Comparison of ENCODE assay signal across 18 cellular contexts in genomic region chr13:49637989-49638388, GRCh38. TPM values are rescaled to one million over a fixed set of nuclear protein-coding genes. Genes with fewer than 3 reads are reported as not detected.
DNase-seq lines count a peak whose midpoint lies in the region; ATAC-seq, FAIRE-seq and TF ChIP-seq lines count a peak whose summit lies in the region.
"Had no signal": no experiment of that assay in that cellular context is flagged by ENCODE, and none has a peak within 500 bp of the region (broad histone marks: within the 10 kb centered on the region; RNA-seq: fewer than 3 reads in every experiment).

No MANE protein-coding gene starts in this region.

- in situ Hi-C loops in HepG2 (cut with HindIII; ENCODE audit: extremely low pct_ligation_motif_present, low pct_unique_long_range_greater_than_20kb) = no loop called here

- BruUV-seq in HepG2 (replicated peaks; lab: Mats Ljungman, UMichigan) = no TSS peak

- no peak overlapping the region for H3K9ac ChIP-seq in HepG2 (ENCODE audit: insufficient read depth, low read depth, low read length)

- no peak for TF ChIP-seq EP300 in HepG2 (IDR thresholded peaks at IDR 0.05; ENCODE audit: low read depth in 2 of 2, low read length in 2 of 2)
- no peak for TF ChIP-seq EP300 in HepG2 (CRISPR knock-in tag; IDR thresholded peaks at IDR 0.05; ENCODE audit: borderline replicate concordance)

- H3K9me3 ChIP-seq in HepG2 (ENCODE audit: low read length) = no peaks in the 10 kb centered on the region
- no peaks in the 10 kb centered on the region for H3K9me3 ChIP-seq in right lobe of liver
- no peaks in the 10 kb centered on the region for H3K9me3 ChIP-seq in right cardiac atrium (ENCODE audit: control insufficient read depth, low read length)
- H3K9me3 ChIP-seq: MG63, SJSA1 had no signal

- TF ChIP-seq POLR2A in HepG2 (IDR thresholded peaks at IDR 0.05; ENCODE audit: insufficient read depth in 1 of 2, low read depth in 2 of 2, low read length in 2 of 2) (no peak), right lobe of liver (IDR thresholded peaks at IDR 0.05) (no peak)

- H3K4me2 ChIP-seq in HepG2 (ENCODE audit: low read depth, low read length) = no peak overlapping the region
- H3K4me2 ChIP-seq: PC-9 had no signal

- CTCF ChIA-PET in HepG2 (lab: Yijun Ruan, JAX; ENCODE audit: low intra/inter-chr PET ratio, low total read pairs) = no interaction called here

- H3K4me3 ChIP-seq in HepG2 (replicated peaks in 1 of 3; ENCODE audit: insufficient read depth in 1 of 3, low read depth in 2 of 3, low read length in 3 of 3) = no peak overlapping the region
- H3K4me3 ChIP-seq in right lobe of liver = no peak overlapping the region
- H3K4me3 ChIP-seq in right cardiac atrium (ENCODE audit: low read length) = no peak overlapping the region
- H3K4me3 ChIP-seq: MG63, PC-9, SJSA1 had no signal

- H3K27ac ChIP-seq in HepG2 (ENCODE audit: extremely low read length, insufficient read depth, low read length) (no peak overlapping the region), right lobe of liver (no peak overlapping the region), foreskin keratinocyte (peak overlapping the region; percentile 64), right cardiac atrium (ENCODE audit: low read length) (no peak overlapping the region)
- H3K27ac ChIP-seq: PC-9, SJSA1 had no signal

- H4K20me1 ChIP-seq in HepG2 (ENCODE audit: insufficient read depth, low read length) = no peaks in the 10 kb centered on the region

- no peak for FAIRE-seq in HepG2 (lab: Jason Lieb, UNC)

- H3K79me2 ChIP-seq in HepG2 (ENCODE audit: insufficient read depth, low read length) = no peaks in the 10 kb centered on the region

- H3K4me1 ChIP-seq in HepG2 (ENCODE audit: insufficient read depth, low read length) (peaks cover 9% of the 10 kb centered on the region), right lobe of liver (no peaks in the 10 kb centered on the region), foreskin keratinocyte (peaks cover 7% of the 10 kb centered on the region), right cardiac atrium (ENCODE audit: control insufficient read depth, insufficient read depth, low read length) (peaks cover 4% of the 10 kb centered on the region)
- H3K4me1 ChIP-seq: SJSA1 had no signal

- H3K36me3 ChIP-seq in HepG2 (replicated peaks in 1 of 2; ENCODE audit: control insufficient read depth in 1 of 2, insufficient read depth in 2 of 2, low read length in 2 of 2) (no peaks in the 10 kb centered on the region), right lobe of liver (no peaks in the 10 kb centered on the region)
- H3K36me3 ChIP-seq: MG63, SJSA1 had no signal

- intact Hi-C loops in HepG2 (cut with micrococcal nuclease; ENCODE audit: unreplicated experiment) (no loop called here), right lobe of liver (cut with DNase I) (no loop called here), right cardiac atrium (cut with DNase I) (no loop called here), Right ventricle myocardium superior (cut with DNase I) (no loop called here)

- DNase-seq in HepG2 (ENCODE audit: low spot score) (no peak), right lobe of liver (no peak), NCI-H510A treated with DMSO at 0.1 percent for 48 hours (lab: John Stamatoyannopoulos, UW) (peak; percentile 59), foreskin keratinocyte (peak in 1 of 2 donors; percentile 47), right cardiac atrium (no peak), Right ventricle myocardium superior (no peak)
- DNase-seq: CD4-positive, alpha-beta T cell; DMS79 treated with DMSO at 0.1 percent for 48 hours; H9; MG63; NCI-H1105; NCI-H187; NCI-H526; PC-9 had no signal

- no peak overlapping the region for H2AFZ ChIP-seq in HepG2 (ENCODE audit: low read length)
- H2AFZ ChIP-seq: PC-9 had no signal

- POLR2A ChIA-PET in HepG2 (lab: Yijun Ruan, JAX) = no interaction called here

- TF ChIP-seq RAD21 in HepG2 (CRISPR knock-in tag; IDR thresholded peaks at IDR 0.05) = no peak

- 7% methylated on average over 2 of the region's 2 CpGs for WGBS in HepG2 (ENCODE audit: low lambda C conversion rate)
- WGBS in right lobe of liver (ENCODE audit: insufficient coverage, low coverage, low lambda C conversion rate, missing lambda C conversion rate) = 90% methylated on average over 2 of the region's 2 CpGs
- WGBS in right cardiac atrium = 98% methylated on average over 2 of the region's 2 CpGs

- no peak for TF ChIP-seq CTCF in HepG2 (CRISPR knock-in tag; IDR thresholded peaks at IDR 0.05)
- TF ChIP-seq CTCF in right lobe of liver (IDR thresholded peaks at IDR 0.05) = no peak
- no peak for TF ChIP-seq CTCF in foreskin keratinocyte (conservative IDR thresholded peaks at IDR 0.05)

- H3K27me3 ChIP-seq in HepG2 (ENCODE audit: control insufficient read depth in 1 of 2, insufficient read depth in 2 of 2, low read length in 2 of 2) (no peaks in the 10 kb centered on the region; a peak in 1 of 5 replicates), right lobe of liver (no peaks in the 10 kb centered on the region), foreskin keratinocyte (no peaks in the 10 kb centered on the region), right cardiac atrium (ENCODE audit: control insufficient read depth, insufficient read depth) (no peaks in the 10 kb centered on the region)
- H3K27me3 ChIP-seq: MG63, SJSA1 had no signal

- ATAC-seq in HepG2 (no peak), right lobe of liver (no peak), foreskin keratinocyte (peak; percentile 8), right cardiac atrium (no peak), Right ventricle myocardium superior (ENCODE audit: poor library complexity) (no peak), GM21723 (IDR thresholded peaks at IDR 0.05; ENCODE audit: unreplicated experiment) (no peak)

RNA-seq across cellular contexts. Expression of gene ARL11, which starts 9.7 kb away (rescaled TPM):
- total RNA-seq in HepG2 (2016; rRNA removed; fragmentation: Illumina TruSeq; extraction: Trizol) = 0.04 TPM in 1 of 2 replicates, not detected in the other
- not detected in 2 replicates for total RNA-seq in HepG2 (2016; cell fraction: cytosol; rRNA removed; fragmentation: Illumina TruSeq; extraction: Trizol; ENCODE audit: low read depth)
- total RNA-seq in HepG2 (2016; cell fraction: insoluble cytoplasmic fraction; rRNA removed; fragmentation: Illumina TruSeq; extraction: Trizol) = 0.06 and 0.07 TPM in 2 replicates
- total RNA-seq in HepG2 (2016; cell fraction: membrane; rRNA removed; fragmentation: Illumina TruSeq; extraction: Trizol) = 0.15 TPM in 1 of 2 replicates, not detected in the other
- total RNA-seq in HepG2 (2016; cell fraction: nucleus; rRNA removed; fragmentation: Illumina TruSeq; extraction: Trizol) = 0.12 TPM in 1 of 2 replicates, not detected in the other
- polyA plus RNA-seq in HepG2 (2011; rRNA removed) = 0.17 and 0.22 TPM in 2 replicates
- polyA plus RNA-seq in HepG2 (2011; cell fraction: cytosol; rRNA removed) = 0.11 and 0.18 TPM in 2 replicates
- 0.05 and 0.09 TPM in 2 replicates for polyA plus RNA-seq in HepG2 (2011; cell fraction: nucleus; rRNA removed)
- 0.15 TPM in 2 replicates for polyA plus RNA-seq in HepG2 (2012)
- 0.03 TPM in 1 of 2 replicates, not detected in the other for polyA plus RNA-seq in HepG2 (2016; cell fraction: cytosol; fragmentation: Illumina TruSeq; extraction: Trizol; ENCODE audit: low read depth)
- polyA plus RNA-seq in HepG2 (2016; cell fraction: insoluble cytoplasmic fraction; fragmentation: Illumina TruSeq; extraction: Trizol; ENCODE audit: low read depth) = 0.05 and 0.11 TPM in 2 replicates
- polyA plus RNA-seq in HepG2 (2016; cell fraction: membrane; fragmentation: Illumina TruSeq; extraction: Trizol; ENCODE audit: low read depth) = 0.06 TPM in 1 of 2 replicates, not detected in the other
- polyA plus RNA-seq in HepG2 (2016; cell fraction: nucleus; fragmentation: Illumina TruSeq; extraction: Trizol; ENCODE audit: insufficient read depth, low read depth) = 0.15 TPM in 1 of 2 replicates, not detected in the other
- polyA minus RNA-seq in HepG2 (2011; rRNA and poly(A)+ RNA removed; ENCODE audit: low replicate concordance) = 0.18 TPM in 1 of 2 replicates, not detected in the other
- not detected in 2 replicates for polyA minus RNA-seq in HepG2 (2011; cell fraction: cytosol; rRNA and poly(A)+ RNA removed)
- polyA minus RNA-seq in HepG2 (2011; cell fraction: nucleus; rRNA and poly(A)+ RNA removed) = 0.25 and 0.26 TPM in 2 replicates
- under 1 TPM; 0.18 to 0.53 (median 0.39) TPM for total RNA-seq in right lobe of liver
- total RNA-seq in foreskin keratinocyte = 0.53 and 0.54 TPM in 2 replicates
- 0.46 and 0.57 TPM in 2 replicates for polyA plus RNA-seq in foreskin keratinocyte
- total RNA-seq in right cardiac atrium = under 1 TPM; 0.33 to 0.82 (median 0.54) TPM
- polyA plus RNA-seq in right cardiac atrium = 0.32 TPM
- 0.38 TPM for total RNA-seq in Right ventricle myocardium superior
- total RNA-seq: G401 had no signal
- polyA plus RNA-seq: AG04450 had no signal

RNA-seq across cellular contexts. Expression of gene RCBTB1, which starts 52.6 kb away (rescaled TPM):
- total RNA-seq in HepG2 (2016; rRNA removed; fragmentation: Illumina TruSeq; extraction: Trizol) (21.6 and 28.3 TPM in 2 replicates), right lobe of liver (1 to 10 TPM; 5.8 to 9.5 (median 7.3) TPM), foreskin keratinocyte (23.8 and 24.7 TPM in 2 replicates), right cardiac atrium (10 to 100 TPM; 16.7 to 20.3 (median 19.0) TPM), Right ventricle myocardium superior (21.0 TPM)
- total RNA-seq in HepG2 (2016; cell fraction: cytosol; rRNA removed; fragmentation: Illumina TruSeq; extraction: Trizol; ENCODE audit: low read depth) = 3.2 and 3.7 TPM in 2 replicates
- 21.1 and 26.2 TPM in 2 replicates for total RNA-seq in HepG2 (2016; cell fraction: insoluble cytoplasmic fraction; rRNA removed; fragmentation: Illumina TruSeq; extraction: Trizol)
- total RNA-seq in HepG2 (2016; cell fraction: membrane; rRNA removed; fragmentation: Illumina TruSeq; extraction: Trizol) = 12.9 and 13.0 TPM in 2 replicates
- 21.1 and 23.4 TPM in 2 replicates for total RNA-seq in HepG2 (2016; cell fraction: nucleus; rRNA removed; fragmentation: Illumina TruSeq; extraction: Trizol)
- polyA plus RNA-seq in HepG2 (2011; rRNA removed) (11.0 and 13.4 TPM in 2 replicates), foreskin keratinocyte (7.4 and 7.5 TPM in 2 replicates), right cardiac atrium (10.8 TPM)
- 6.5 and 8.7 TPM in 2 replicates for polyA plus RNA-seq in HepG2 (2011; cell fraction: cytosol; rRNA removed)
- 11.5 and 13.2 TPM in 2 replicates for polyA plus RNA-seq in HepG2 (2011; cell fraction: nucleus; rRNA removed)
- polyA plus RNA-seq in HepG2 (2012) = 12.5 and 13.4 TPM in 2 replicates
- 1.7 and 1.8 TPM in 2 replicates for polyA plus RNA-seq in HepG2 (2016; cell fraction: cytosol; fragmentation: Illumina TruSeq; extraction: Trizol; ENCODE audit: low read depth)
- 24.7 and 26.7 TPM in 2 replicates for polyA plus RNA-seq in HepG2 (2016; cell fraction: insoluble cytoplasmic fraction; fragmentation: Illumina TruSeq; extraction: Trizol; ENCODE audit: low read depth)
- polyA plus RNA-seq in HepG2 (2016; cell fraction: membrane; fragmentation: Illumina TruSeq; extraction: Trizol; ENCODE audit: low read depth) = 7.0 and 7.6 TPM in 2 replicates
- polyA plus RNA-seq in HepG2 (2016; cell fraction: nucleus; fragmentation: Illumina TruSeq; extraction: Trizol; ENCODE audit: insufficient read depth, low read depth) = 36.4 and 40.4 TPM in 2 replicates
- 5.9 and 18.2 TPM in 2 replicates for polyA minus RNA-seq in HepG2 (2011; rRNA and poly(A)+ RNA removed; ENCODE audit: low replicate concordance)
- polyA minus RNA-seq in HepG2 (2011; cell fraction: cytosol; rRNA and poly(A)+ RNA removed) = 8.4 and 9.7 TPM in 2 replicates
- polyA minus RNA-seq in HepG2 (2011; cell fraction: nucleus; rRNA and poly(A)+ RNA removed) = 17.5 and 20.1 TPM in 2 replicates

RNA-seq across cellular contexts. Expression of gene EBPL, which starts 53.3 kb away (rescaled TPM):
- 51.8 and 96.5 TPM in 2 replicates for total RNA-seq in HepG2 (2016; rRNA removed; fragmentation: Illumina TruSeq; extraction: Trizol)
- total RNA-seq in HepG2 (2016; cell fraction: cytosol; rRNA removed; fragmentation: Illumina TruSeq; extraction: Trizol; ENCODE audit: low read depth) = 56.8 and 64.5 TPM in 2 replicates
- 58.9 and 93.7 TPM in 2 replicates for total RNA-seq in HepG2 (2016; cell fraction: insoluble cytoplasmic fraction; rRNA removed; fragmentation: Illumina TruSeq; extraction: Trizol)
- total RNA-seq in HepG2 (2016; cell fraction: membrane; rRNA removed; fragmentation: Illumina TruSeq; extraction: Trizol) = 81.0 and 87.0 TPM in 2 replicates
- total RNA-seq in HepG2 (2016; cell fraction: nucleus; rRNA removed; fragmentation: Illumina TruSeq; extraction: Trizol) = 79.2 and 88.6 TPM in 2 replicates
- polyA plus RNA-seq in HepG2 (2011; rRNA removed) = 121 and 152 TPM in 2 replicates
- 166 and 196 TPM in 2 replicates for polyA plus RNA-seq in HepG2 (2011; cell fraction: cytosol; rRNA removed)
- 47.9 and 52.9 TPM in 2 replicates for polyA plus RNA-seq in HepG2 (2011; cell fraction: nucleus; rRNA removed)
- polyA plus RNA-seq in HepG2 (2012) = 98.5 and 107 TPM in 2 replicates
- 96.1 and 104 TPM in 2 replicates for polyA plus RNA-seq in HepG2 (2016; cell fraction: cytosol; fragmentation: Illumina TruSeq; extraction: Trizol; ENCODE audit: low read depth)
- 80.1 and 82.4 TPM in 2 replicates for polyA plus RNA-seq in HepG2 (2016; cell fraction: insoluble cytoplasmic fraction; fragmentation: Illumina TruSeq; extraction: Trizol; ENCODE audit: low read depth)
- 123 and 124 TPM in 2 replicates for polyA plus RNA-seq in HepG2 (2016; cell fraction: membrane; fragmentation: Illumina TruSeq; extraction: Trizol; ENCODE audit: low read depth)
- polyA plus RNA-seq in HepG2 (2016; cell fraction: nucleus; fragmentation: Illumina TruSeq; extraction: Trizol; ENCODE audit: insufficient read depth, low read depth) = 147 and 178 TPM in 2 replicates
- polyA minus RNA-seq in HepG2 (2011; rRNA and poly(A)+ RNA removed; ENCODE audit: low replicate concordance) = 34.0 and 51.1 TPM in 2 replicates
- 39.1 and 48.0 TPM in 2 replicates for polyA minus RNA-seq in HepG2 (2011; cell fraction: cytosol; rRNA and poly(A)+ RNA removed)
- 22.3 and 23.9 TPM in 2 replicates for polyA minus RNA-seq in HepG2 (2011; cell fraction: nucleus; rRNA and poly(A)+ RNA removed)
- 10 to 100 TPM; 45.1 to 95.2 (median 55.4) TPM for total RNA-seq in right lobe of liver
- total RNA-seq in foreskin keratinocyte = 36.3 and 49.3 TPM in 2 replicates
- 52.7 and 71.7 TPM in 2 replicates for polyA plus RNA-seq in foreskin keratinocyte
- 10 to 100 TPM in 3 of 4 donors, 1 to 10 TPM in 1; 8.1 to 11.5 (median 11.0) TPM for total RNA-seq in right cardiac atrium
- 9.3 TPM for polyA plus RNA-seq in right cardiac atrium
- total RNA-seq in Right ventricle myocardium superior = 5.5 TPM
